In genomic region chr6:133952815-133953633, GRCh38 we compare ENCODE assay signal across 1 cellular context.
TF ChIP-seq lines count a peak whose summit lies in the region.

Gene TBPL1, plus strand, starts transcription at chr6:133953224. Its CDS starts 26,902 bp downstream, at chr6:133980126.

TF ChIP-seq in SK-N-SH, 30 proteins besides CTCF, POLR2A, EP300 and RAD21 (continued from another document):
- TF ChIP-seq GABPA (IDR thresholded peaks at IDR 0.05; ENCODE audit: low read depth) (peak; percentile 90), ZBTB33 (IDR thresholded peaks at IDR 0.05; ENCODE audit: borderline replicate concordance, low read depth) (peak; percentile 75), TEAD4 (IDR thresholded peaks at IDR 0.05; ENCODE audit: borderline replicate concordance, insufficient read depth) (0 out of 2 replicates have a peak, but pooled peaks have one; percentile 5)
TF ChIP-seq in SK-N-SH: peak in this region for 16.
